Comparison of ENCODE assay signal across 24 cellular contexts in genomic region chr14:58954052-58954451, GRCh38.
DNase-seq lines count a peak whose midpoint lies in the region; ATAC-seq and TF ChIP-seq lines count a peak whose summit lies in the region.
"Had no signal": no experiment of that assay in that cellular context is flagged by ENCODE, and none has a peak within 500 bp of the region (broad histone marks: within the 10 kb centered on the region; RNA-seq: fewer than 3 reads in every experiment).

No MANE protein-coding gene starts in this region.

- H3K4me1 ChIP-seq in BLaER1, result peaks cover 36% of the 10 kb centered on the region
- H3K4me1 ChIP-seq: psoas muscle, SJCRH30 had no signal

- H3K27me3 ChIP-seq in BLaER1 (no peaks in the 10 kb centered on the region), WERI-Rb-1 (ENCODE audit: insufficient read depth, low read depth, severe bottlenecking) (no peaks in the 10 kb centered on the region)
- H3K27me3 ChIP-seq: brain microvascular endothelial cell, neutrophil, Peyer's patch, SJCRH30, upper lobe of left lung had no signal

- no peak overlapping the region for H3K9ac ChIP-seq in BLaER1

- H3K9me3 ChIP-seq in BLaER1 (0 out of 2 replicates have a peak, but pooled peaks cover 13% of the 10 kb centered on the region), WERI-Rb-1 (ENCODE audit: severe bottlenecking) (no peaks in the 10 kb centered on the region)
- H3K9me3 ChIP-seq: neutrophil, Peyer's patch, SJCRH30 had no signal

- H4K20me1 ChIP-seq in BLaER1, result no peaks in the 10 kb centered on the region

- ATAC-seq in GM19395 (IDR thresholded peaks at IDR 0.05; ENCODE audit: unreplicated experiment) (peak; percentile 43), HG02759 (IDR thresholded peaks at IDR 0.05; ENCODE audit: unreplicated experiment) (peak; percentile 59), HG03469 (IDR thresholded peaks at IDR 0.05; ENCODE audit: unreplicated experiment) (peak; percentile 32)
- ATAC-seq: psoas muscle had no signal

- H3K27ac ChIP-seq in BLaER1 (peak overlapping the region; percentile 75; the same call in 1 of the 2 replicates), WERI-Rb-1 (no peak overlapping the region)
- H3K27ac ChIP-seq: 22Rv1, brain microvascular endothelial cell, epithelial cell of prostate, neutrophil, Peyer's patch, psoas muscle, SJCRH30, upper lobe of left lung had no signal

- H3K4me3 ChIP-seq in BLaER1 (no peak overlapping the region), WERI-Rb-1 (ENCODE audit: low read depth, low read length) (no peak overlapping the region)
- H3K4me3 ChIP-seq: Peyer's patch, psoas muscle, SJCRH30, upper lobe of left lung had no signal

- DNase-seq in WERI-Rb-1 (no peak), germinal center (ENCODE audit: low spot score) (no peak)
- no peak for DNase-seq in activated CD4-positive, alpha-beta T cell treated with anti-CD3 and anti-CD28 coated beads for 48 hours
- no peak for DNase-seq in stimulated activated CD4-positive, alpha-beta T cell treated with anti-CD3 and anti-CD28 coated beads, Interleukin-2, amount 100 ng/mL, for 24 hours
- DNase-seq: activated CD4-positive, alpha-beta T cell treated with anti-CD3 and anti-CD28 coated beads for 1 hour; activated CD8-positive, alpha-beta memory T cell treated with anti-CD3 and anti-CD28 coated beads for 24 hours; activated T-cell treated with anti-CD3 and anti-CD28 coated beads, Interleukin-2, amount 50 U/mL, for 24 hours; brain microvascular endothelial cell; DMS153; NCI-H1694 treated with DMSO at 0.1 percent for 48 hours; NCI-H2171 treated with DMSO at 0.1 percent for 48 hours; NCI-H524 treated with DMSO at 0.1 percent for 48 hours; Peyer's patch; psoas muscle; SJCRH30; T-helper 1 cell; upper lobe of left lung had no signal

- H3K4me2 ChIP-seq in BLaER1, result peak overlapping the region; percentile 80

- no peaks in the 10 kb centered on the region for H3K36me3 ChIP-seq in BLaER1
- no peaks in the 10 kb centered on the region for H3K36me3 ChIP-seq in WERI-Rb-1
- H3K36me3 ChIP-seq: brain microvascular endothelial cell, neutrophil, Peyer's patch, SJCRH30, upper lobe of left lung had no signal

- no peak for TF ChIP-seq CTCF in WERI-Rb-1 (IDR thresholded peaks at IDR 0.05; ENCODE audit: low read depth, low read length)
